ENCODE assay signal across 1 cellular context in genomic region chr22:24247011-24247507, GRCh38.
TF ChIP-seq lines count a peak whose summit lies in the region.

No MANE protein-coding gene starts in this region.

TF ChIP-seq in HCT116, 20 proteins besides CTCF, POLR2A, EP300 and RAD21 (continued from another document):
- TF ChIP-seq ZBTB33 (IDR thresholded peaks at IDR 0.05; ENCODE audit: extremely low read depth, insufficient replicate concordance, low read length) (no peak), EGR1 (IDR thresholded peaks at IDR 0.05; ENCODE audit: low read depth) (no peak), SRF (IDR thresholded peaks at IDR 0.05; ENCODE audit: low read depth) (no peak), CBX3 (IDR thresholded peaks at IDR 0.05; ENCODE audit: low read depth) (no peak)
